In genomic region chr19:33464733-33465115, GRCh38 we compare ENCODE assay signal across 14 cellular contexts. TPM values are rescaled to one million over a fixed set of nuclear protein-coding genes. Genes with fewer than 3 reads are reported as not detected.
DNase-seq lines count a peak whose midpoint lies in the region; ATAC-seq and TF ChIP-seq lines count a peak whose summit lies in the region.
"Had no signal": no experiment of that assay in that cellular context is flagged by ENCODE, and none has a peak within 500 bp of the region (broad histone marks: within the 10 kb centered on the region; RNA-seq: fewer than 3 reads in every experiment).

No MANE protein-coding gene starts in this region.

- no peaks in the 10 kb centered on the region for H3K27me3 Mint-ChIP-seq in activated CD8-positive, alpha-beta memory T cell treated with anti-CD3 and anti-CD28 coated beads, Interleukin-2, amount 10 ng/mL, durations not matched to agents 7 days and 5 days
- H3K27me3 Mint-ChIP-seq: CD4-positive, alpha-beta T cell had no signal

- CTCF ChIA-PET in activated CD8-positive, alpha-beta memory T cell treated with anti-CD3 and anti-CD28 coated beads, Interleukin-2, amount 10 ng/mL, durations not matched to agents 7 days and 5 days (lab: Charles Lee): no interaction called here

- 88 to 92% (median 90%) methylated on average over 10 of the region's 10 CpGs for WGBS in heart left ventricle, 4 donors

- no peak overlapping the region for H3K4me2 ChIP-seq in osteoblast (ENCODE audit: insufficient read depth, low read length)
- H3K4me2 ChIP-seq: A549 had no signal

- H3K9me3 ChIP-seq in heart left ventricle (no peaks in the 10 kb centered on the region), osteoblast (ENCODE audit: low read depth, low read length) (no peaks in the 10 kb centered on the region)
- H3K9me3 ChIP-seq: A549, Caco-2, HAP-1 had no signal

- intact Hi-C loops in cardiac septum (cut with DNase I): no loop called here
- intact Hi-C loops in heart left ventricle (cut with DNase I): no loop called here

- no peak overlapping the region for H3K27ac Mint-ChIP-seq in activated CD8-positive, alpha-beta memory T cell treated with anti-CD3 and anti-CD28 coated beads, Interleukin-2, amount 10 ng/mL, durations not matched to agents 7 days and 5 days
- H3K27ac Mint-ChIP-seq: CD4-positive, alpha-beta T cell had no signal

- H4K20me1 ChIP-seq in osteoblast (ENCODE audit: insufficient read depth, low read length): peaks cover 4% of the 10 kb centered on the region

- H3K4me3 ChIP-seq in heart left ventricle: no peak overlapping the region
- H3K4me3 ChIP-seq in osteoblast (ENCODE audit: insufficient read depth, low read length): no peak overlapping the region
- H3K4me3 ChIP-seq: A549, HAP-1 had no signal

- no peaks in the 10 kb centered on the region for H3K36me3 Mint-ChIP-seq in activated CD8-positive, alpha-beta memory T cell treated with anti-CD3 and anti-CD28 coated beads, Interleukin-2, amount 10 ng/mL, durations not matched to agents 7 days and 5 days

- H3K9me3 Mint-ChIP-seq in activated CD8-positive, alpha-beta memory T cell treated with anti-CD3 and anti-CD28 coated beads, Interleukin-2, amount 10 ng/mL, durations not matched to agents 7 days and 5 days (ENCODE audit: low read depth): no peaks in the 10 kb centered on the region
- H3K9me3 Mint-ChIP-seq: CD4-positive, alpha-beta T cell had no signal

- H3K4me1 Mint-ChIP-seq in activated CD8-positive, alpha-beta memory T cell treated with anti-CD3 and anti-CD28 coated beads, Interleukin-2, amount 10 ng/mL, durations not matched to agents 7 days and 5 days: no peaks in the 10 kb centered on the region

- H3K36me3 ChIP-seq in heart left ventricle (peaks cover 0 to 28% (median 13%) of the 10 kb centered on the region in 9 donors), osteoblast (ENCODE audit: insufficient read depth, low read length) (peaks cover 4% of the 10 kb centered on the region)
- H3K36me3 ChIP-seq: HAP-1 had no signal

- H3K27ac ChIP-seq in heart left ventricle (no peak overlapping the region), osteoblast (ENCODE audit: low read depth, low read length) (no peak overlapping the region)
- H3K27ac ChIP-seq: 22Rv1, A549, C4-2B had no signal

- H3K4me3 Mint-ChIP-seq in activated CD8-positive, alpha-beta memory T cell treated with anti-CD3 and anti-CD28 coated beads, Interleukin-2, amount 10 ng/mL, durations not matched to agents 7 days and 5 days: no peak overlapping the region
- H3K4me3 Mint-ChIP-seq: CD4-positive, alpha-beta T cell had no signal

- H3K4me1 ChIP-seq in heart left ventricle (peaks cover 0 to 20% (median 8%) of the 10 kb centered on the region in 12 donors), osteoblast (ENCODE audit: insufficient read depth, low read length) (no peaks in the 10 kb centered on the region)
- H3K4me1 ChIP-seq: A549, Caco-2, HAP-1 had no signal

- peak; percentile 5 for DNase-seq in activated CD8-positive, alpha-beta memory T cell treated with anti-CD3 and anti-CD28 coated beads, Interleukin-2, amount 50 U/mL, for 4 hours
- no peak for DNase-seq in activated CD8-positive, alpha-beta memory T cell treated with anti-CD3 and anti-CD28 coated beads, Interleukin-2, amount 10 ng/mL, durations not matched to agents 7 days and 5 days
- DNase-seq in cardiac septum (ENCODE audit: low spot score): peak; percentile 44
- no peak for DNase-seq in heart left ventricle
- DNase-seq in osteoblast (ENCODE audit: insufficient read length, low spot score, missing footprints): peak; percentile 59
- no peak for DNase-seq in SHP77 (lab: John Stamatoyannopoulos, UW)
- DNase-seq: AML-193 had no signal

- ATAC-seq in activated CD8-positive, alpha-beta memory T cell treated with anti-CD3 and anti-CD28 coated beads, Interleukin-2, amount 10 ng/mL, durations not matched to agents 7 days and 5 days: no peak
- ATAC-seq in heart left ventricle: no peak
- no peak for ATAC-seq in SK-N-SH treated with all-trans-retinoic acid at 6 μM for 48 hours
- ATAC-seq: A549 had no signal

- TF ChIP-seq CTCF in heart left ventricle (IDR thresholded peaks at IDR 0.05) (no peak), osteoblast (IDR thresholded peaks at IDR 0.05; ENCODE audit: extremely low read depth, low read depth, low read length) (no peak)

- TF ChIP-seq POLR2A in heart left ventricle (IDR thresholded peaks at IDR 0.05): no peak

- H2AFZ ChIP-seq in osteoblast (ENCODE audit: low read length): no peak overlapping the region

- no peaks in the 10 kb centered on the region for H3K79me2 ChIP-seq in osteoblast (ENCODE audit: insufficient read depth, low read length)

- no peaks in the 10 kb centered on the region for H3K27me3 ChIP-seq in heart left ventricle
- H3K27me3 ChIP-seq in osteoblast (ENCODE audit: insufficient read depth, low read length): no peaks in the 10 kb centered on the region

TF ChIP-seq in SK-N-SH treated with all-trans-retinoic acid at 6 μM for 48 hours, 23 proteins besides CTCF, POLR2A, EP300 and RAD21 (continues in another document):
- TF ChIP-seq PATZ1 (CRISPR knock-in tag; IDR thresholded peaks at IDR 0.05; ENCODE audit: borderline replicate concordance): no peak
- no peak for TF ChIP-seq TOX (CRISPR knock-in tag; IDR thresholded peaks at IDR 0.05; ENCODE audit: borderline replicate concordance)
- TF ChIP-seq ZC3H10 (CRISPR knock-in tag; IDR thresholded peaks at IDR 0.05): no peak
- TF ChIP-seq TSHZ2 (CRISPR knock-in tag; IDR thresholded peaks at IDR 0.05): no peak
- TF ChIP-seq ISL1 (CRISPR knock-in tag; IDR thresholded peaks at IDR 0.05): no peak
- no peak for TF ChIP-seq CSDC2 (CRISPR knock-in tag; IDR thresholded peaks at IDR 0.05)
- TF ChIP-seq CSRNP3 (CRISPR knock-in tag; IDR thresholded peaks at IDR 0.05): no peak
- no peak for TF ChIP-seq OSR1 (CRISPR knock-in tag; IDR thresholded peaks at IDR 0.05)
- TF ChIP-seq TCF4 (CRISPR knock-in tag; IDR thresholded peaks at IDR 0.05; ENCODE audit: borderline replicate concordance): no peak
- no peak for TF ChIP-seq ESRRG (CRISPR knock-in tag; IDR thresholded peaks at IDR 0.05)
- TF ChIP-seq PPARA (CRISPR knock-in tag; IDR thresholded peaks at IDR 0.05; ENCODE audit: borderline replicate concordance): no peak

RNA-seq across cellular contexts. Expression of gene PEPD, which starts 56.9 kb away (rescaled TPM):
- total RNA-seq in activated CD8-positive, alpha-beta memory T cell treated with anti-CD3 and anti-CD28 coated beads, Interleukin-2, amount 10 ng/mL, durations not matched to agents 7 days and 5 days: 10 to 100 TPM; 14.9 to 20.3 TPM
- total RNA-seq in cardiac septum (30.1 TPM), heart left ventricle (10 to 100 TPM; 24.1 to 45.7 (median 29.9) TPM), osteoblast (82.8 and 87.9 TPM in 2 replicates)
- 10 to 100 TPM; 19.4 to 43.7 TPM for polyA plus RNA-seq in heart left ventricle

Comparison
In these comparisons a context has a peak if more than half of its experiments do, and no peak if none do; other contexts are left out.
1. DNase-seq: peak in activated CD8-positive, alpha-beta memory T cell treated with anti-CD3 and anti-CD28 coated beads, Interleukin-2, amount 50 U/mL, for 4 hours (single experiment), cardiac septum (single experiment) and osteoblast (single experiment); none in activated CD8-positive, alpha-beta memory T cell treated with anti-CD3 and anti-CD28 coated beads, Interleukin-2, amount 10 ng/mL, durations not matched to agents 7 days and 5 days (single experiment), heart left ventricle (0 of 5) and SHP77 (0 of 2).